In the genomic region with DNA sequence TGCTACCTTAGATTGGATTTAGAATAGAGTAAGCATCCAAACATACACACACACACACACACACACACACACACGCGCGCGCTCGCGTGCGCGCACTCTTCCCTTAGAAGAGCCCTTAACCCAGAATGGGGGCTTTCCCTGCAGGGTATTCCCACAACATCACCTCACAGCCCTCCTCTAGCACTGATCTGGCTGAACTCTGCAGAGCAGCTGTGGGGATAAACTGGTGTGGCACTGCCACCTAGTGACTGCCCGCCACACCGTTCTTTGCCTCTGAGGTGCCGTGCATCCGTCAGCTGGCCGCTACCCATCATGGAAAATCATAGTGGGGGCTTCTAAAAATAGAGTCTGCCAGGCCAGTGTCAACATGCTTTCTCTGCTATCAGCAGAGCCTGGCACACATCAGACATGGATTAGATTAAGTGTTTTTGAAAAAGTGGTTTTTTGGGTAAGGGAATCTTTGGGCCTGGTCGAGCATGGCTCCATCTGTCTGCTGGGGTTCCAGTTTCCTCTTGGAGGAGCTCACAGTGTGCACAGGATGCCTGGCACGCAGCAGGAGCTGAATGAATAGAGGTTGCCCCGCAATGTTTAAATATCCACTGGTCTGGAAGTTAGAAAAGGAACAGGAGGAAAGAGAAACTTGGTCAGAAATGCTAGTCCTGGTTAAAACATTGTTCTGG, we compare ENCODE assay signal across 8 cellular contexts.
DNase-seq lines count a peak whose midpoint lies in the region; ATAC-seq and TF ChIP-seq lines count a peak whose summit lies in the region.

No MANE protein-coding gene starts in this region.

- ATAC-seq in GM18861 (IDR thresholded peaks at IDR 0.05; ENCODE audit: unreplicated experiment) (peak; percentile 97), HG02973 (IDR thresholded peaks at IDR 0.05; ENCODE audit: unreplicated experiment) (peak; percentile 95)
- peak; percentile 53 to 78 for ATAC-seq in natural killer cell treated with Interleukin-12 subunit alpha and Interleukin-12 subunit beta and Interleukin-15 and Interleukin-18, amount 100 ng/mL, for 72 hours

- intact Hi-C loops in esophagus squamous epithelium (cut with DNase I) (loop anchor here (10.0 kb wide), 1 partner anchor 775 kb away; no protein-coding TSS in a partner anchor), thyroid gland (cut with DNase I) (loop anchor here (5.0 kb wide), 1 partner anchor 768 kb away; no protein-coding TSS in a partner anchor)

- WGBS in esophagus squamous epithelium, 2 donors = 2 to 4% methylated on average over 10 to 11 of the region's 16 CpGs
- WGBS in thyroid gland, 2 donors = 6% methylated on average over 16 of the region's 16 CpGs

- no peaks in the 10 kb centered on the region for H3K27me3 Mint-ChIP-seq in natural killer cell treated with Interleukin-12 subunit alpha and Interleukin-12 subunit beta and Interleukin-15 and Interleukin-18, amount 100 ng/mL, for 72 hours

- no peaks in the 10 kb centered on the region for H3K4me1 Mint-ChIP-seq in natural killer cell treated with Interleukin-12 subunit alpha and Interleukin-12 subunit beta and Interleukin-15 and Interleukin-18, amount 100 ng/mL, for 72 hours (ENCODE audit: low read depth in 2 of 2)

- DNase-seq in CD1c-positive myeloid dendritic cell (ENCODE audit: extremely low spot score) = peak; percentile 60
- peak; percentile 25 for DNase-seq in NCI-H2196 (lab: John Stamatoyannopoulos, UW; ENCODE audit: unreplicated experiment)
- DNase-seq in activated CD4-positive, alpha-beta T cell treated with anti-CD3 and anti-CD28 coated beads, Interleukin-2, amount 50 U/mL, for 4 hours = peak; percentile 1 to 3
- DNase-seq in esophagus squamous epithelium (lab: John Stamatoyannopoulos, UW) = no peak
- DNase-seq in natural killer cell treated with Interleukin-12 subunit alpha and Interleukin-12 subunit beta and Interleukin-15 and Interleukin-18, amount 100 ng/mL, for 72 hours (ENCODE audit: low spot score) = peak; percentile 60
- peak; percentile 45 to 58 for DNase-seq in thyroid gland

- TF ChIP-seq CTCF in esophagus squamous epithelium (IDR thresholded peaks at IDR 0.05) (peak; percentile 36 to 69 (median 63)), thyroid gland (IDR thresholded peaks at IDR 0.05) (peak; percentile 41 to 77 (median 56))

- H3K36me3 ChIP-seq in esophagus squamous epithelium (no peaks in the 10 kb centered on the region), thyroid gland (no peaks in the 10 kb centered on the region)

- no peak overlapping the region for H3K27ac ChIP-seq in esophagus squamous epithelium
- H3K27ac ChIP-seq in thyroid gland = no peak overlapping the region

- no peaks in the 10 kb centered on the region for H3K9me3 Mint-ChIP-seq in natural killer cell treated with Interleukin-12 subunit alpha and Interleukin-12 subunit beta and Interleukin-15 and Interleukin-18, amount 100 ng/mL, for 72 hours

- H3K27me3 ChIP-seq in esophagus squamous epithelium (no peaks in the 10 kb centered on the region), thyroid gland (no peaks in the 10 kb centered on the region)

- H3K9me3 ChIP-seq in esophagus squamous epithelium (no peaks in the 10 kb centered on the region), thyroid gland (no peaks in the 10 kb centered on the region)

- no peaks in the 10 kb centered on the region for H3K36me3 Mint-ChIP-seq in natural killer cell treated with Interleukin-12 subunit alpha and Interleukin-12 subunit beta and Interleukin-15 and Interleukin-18, amount 100 ng/mL, for 72 hours

- TF ChIP-seq POLR2A in esophagus squamous epithelium (IDR thresholded peaks at IDR 0.05) (no peak), thyroid gland (IDR thresholded peaks at IDR 0.05) (no peak)

- H3K4me3 ChIP-seq in esophagus squamous epithelium = no peak overlapping the region
- H3K4me3 ChIP-seq in thyroid gland (replicated peaks in 1 of 3) = no peak overlapping the region

- peaks cover 0 to 9% (median 0%) of the 10 kb centered on the region in 3 donors for H3K4me1 ChIP-seq in esophagus squamous epithelium
- no peaks in the 10 kb centered on the region for H3K4me1 ChIP-seq in thyroid gland

- H3K27ac Mint-ChIP-seq in natural killer cell treated with Interleukin-12 subunit alpha and Interleukin-12 subunit beta and Interleukin-15 and Interleukin-18, amount 100 ng/mL, for 72 hours = no peak overlapping the region

- no peak overlapping the region for H3K4me3 Mint-ChIP-seq in natural killer cell treated with Interleukin-12 subunit alpha and Interleukin-12 subunit beta and Interleukin-15 and Interleukin-18, amount 100 ng/mL, for 72 hours
